In genomic region chr7:34438436-34438835, GRCh38 we compare ENCODE assay signal across 20 cellular contexts.
"Had no signal": no experiment of that assay in that cellular context is flagged by ENCODE, and none has a peak within 500 bp of the region (broad histone marks: within the 10 kb centered on the region; RNA-seq: fewer than 3 reads in every experiment).

No MANE protein-coding gene starts in this region.

- H3K4me1 Mint-ChIP-seq: activated CD4-positive, alpha-beta T cell treated with anti-CD3 and anti-CD28 coated beads, Interleukin-2, amount 10 ng/mL, durations not matched to agents 7 days and 5 days; brain had no signal

- DNase-seq: activated CD4-positive, alpha-beta T cell treated with anti-CD3 and anti-CD28 coated beads, Interleukin-2, amount 10 ng/mL, durations not matched to agents 7 days and 5 days; activated CD8-positive, alpha-beta T cell treated with anti-CD3 and anti-CD28 coated beads, Interleukin-2, amount 10 ng/mL, durations not matched to agents 7 days and 5 days; activated naive CD4-positive, alpha-beta T cell treated with anti-CD3 and anti-CD28 coated beads for 36 hours; activated T-cell treated with anti-CD3 and anti-CD28 coated beads, Interleukin-2, amount 50 U/mL, for 24 hours; central memory CD4-positive, alpha-beta T cell; colonic mucosa; erythroblast; hypothalamus; islet precursor cell; lower lobe of right lung; posterior cingulate gyrus; sigmoid colon; spleen; stimulated activated CD8-positive, alpha-beta memory T cell treated with anti-CD3 and anti-CD28 coated beads, Interleukin-4, amount 100 ng/mL, for 48 hours; stimulated activated naive CD4-positive, alpha-beta T cell; thyroid gland had no signal

- H3K4me3 Mint-ChIP-seq: activated CD4-positive, alpha-beta T cell treated with anti-CD3 and anti-CD28 coated beads, Interleukin-2, amount 10 ng/mL, durations not matched to agents 7 days and 5 days; activated CD8-positive, alpha-beta T cell treated with anti-CD3 and anti-CD28 coated beads, Interleukin-2, amount 10 ng/mL, durations not matched to agents 7 days and 5 days; activated naive CD4-positive, alpha-beta T cell treated with anti-CD3 and anti-CD28 coated beads for 36 hours; activated T-cell treated with anti-CD3 and anti-CD28 coated beads, Interleukin-2, amount 50 U/mL, for 24 hours; brain; natural killer cell treated with Interleukin-12 subunit alpha and Interleukin-12 subunit beta and Interleukin-15 and Interleukin-18, amount 100 ng/mL, for 72 hours had no signal

- H3K27ac Mint-ChIP-seq: activated CD4-positive, alpha-beta T cell treated with anti-CD3 and anti-CD28 coated beads, Interleukin-2, amount 10 ng/mL, durations not matched to agents 7 days and 5 days; activated CD8-positive, alpha-beta T cell treated with anti-CD3 and anti-CD28 coated beads, Interleukin-2, amount 10 ng/mL, durations not matched to agents 7 days and 5 days; activated naive CD4-positive, alpha-beta T cell treated with anti-CD3 and anti-CD28 coated beads for 36 hours; activated T-cell treated with anti-CD3 and anti-CD28 coated beads, Interleukin-2, amount 50 U/mL, for 24 hours; activated T-helper 2 cell treated with anti-CD3 and anti-CD28 coated beads, Interferon-gamma antibody, Interleukin-2, Interleukin-4, amounts not matched to agents 10 μg/mL and 5 μg/mL and 100 μg/mL, durations not matched to agents 14 hours and 24 hours and 36 hours; brain; natural killer cell treated with Interleukin-12 subunit alpha and Interleukin-12 subunit beta and Interleukin-15 and Interleukin-18, amount 100 ng/mL, for 72 hours had no signal

- H3K4me3 ChIP-seq: colonic mucosa, lower lobe of right lung, sigmoid colon, spleen, thyroid gland had no signal

- H3K4me1 ChIP-seq: colonic mucosa, lower lobe of right lung, sigmoid colon, spleen, thyroid gland had no signal

- H3K27me3 Mint-ChIP-seq: activated CD4-positive, alpha-beta T cell treated with anti-CD3 and anti-CD28 coated beads, Interleukin-2, amount 10 ng/mL, durations not matched to agents 7 days and 5 days; activated T-cell treated with anti-CD3 and anti-CD28 coated beads, Interleukin-2, amount 50 U/mL, for 24 hours; brain; natural killer cell treated with Interleukin-12 subunit alpha and Interleukin-12 subunit beta and Interleukin-15 and Interleukin-18, amount 100 ng/mL, for 72 hours had no signal

- H3K27me3 ChIP-seq: colonic mucosa, sigmoid colon, spleen, thyroid gland had no signal

- H3K27ac ChIP-seq: colonic mucosa, lower lobe of right lung, sigmoid colon, spleen, thyroid gland had no signal

- H3K36me3 Mint-ChIP-seq: brain had no signal

- ATAC-seq: activated CD4-positive, CD25-positive, alpha-beta regulatory T cell treated with anti-CD3 and anti-CD28 coated beads, Interleukin-2, amount 50 U/mL, for 24 hours; activated CD8-positive, alpha-beta T cell treated with anti-CD3 and anti-CD28 coated beads, Interleukin-2, amount 10 ng/mL, durations not matched to agents 7 days and 5 days; lower lobe of right lung; natural killer cell treated with Interleukin-12 subunit alpha and Interleukin-12 subunit beta and Interleukin-15 and Interleukin-18, amount 100 ng/mL, for 72 hours had no signal

- H3K9me3 ChIP-seq: colonic mucosa, lower lobe of right lung, thyroid gland had no signal

- H3K36me3 ChIP-seq: colonic mucosa, lower lobe of right lung, sigmoid colon, spleen, thyroid gland had no signal
